2 cellular contexts compared by ENCODE assay signal in genomic region chrX:38519651-38520050, GRCh38.
TF ChIP-seq lines count a peak whose summit lies in the region.

No MANE protein-coding gene starts in this region.

TF ChIP-seq in H1, 55 proteins besides CTCF, POLR2A, EP300 and RAD21 (continues in another document):
- no peak for TF ChIP-seq ATF2 (IDR thresholded peaks at IDR 0.05; ENCODE audit: low read length)
- TF ChIP-seq SIRT6 (IDR thresholded peaks at IDR 0.05; ENCODE audit: low read length), result no peak
- no peak for TF ChIP-seq HDAC2 (IDR thresholded peaks at IDR 0.05; ENCODE audit: borderline replicate concordance in 1 of 2, low read depth in 2 of 2, low read length in 2 of 2)
- no peak for TF ChIP-seq CBX8 (IDR thresholded peaks at IDR 0.05; ENCODE audit: borderline replicate concordance, low read depth, low read length)
- TF ChIP-seq CHD7 (IDR thresholded peaks at IDR 0.05; ENCODE audit: insufficient replicate concordance, low read length), result no peak
- TF ChIP-seq SP1 (IDR thresholded peaks at IDR 0.05; ENCODE audit: low read depth, low read length), result no peak
- TF ChIP-seq CREB1 (IDR thresholded peaks at IDR 0.05), result no peak
- TF ChIP-seq RBBP5 (IDR thresholded peaks at IDR 0.05; ENCODE audit: borderline replicate concordance, low read depth, low read length), result no peak
- TF ChIP-seq USF2 (IDR thresholded peaks at IDR 0.05; ENCODE audit: low read length), result no peak
- no peak for TF ChIP-seq ATF3 (IDR thresholded peaks at IDR 0.05; ENCODE audit: insufficient read depth, low read depth, low read length)
- TF ChIP-seq TEAD4 (IDR thresholded peaks at IDR 0.05; ENCODE audit: low read depth, low read length), result no peak
- TF ChIP-seq KDM4A (IDR thresholded peaks at IDR 0.05; ENCODE audit: low read depth, low read length, severe bottlenecking), result no peak

TF ChIP-seq in GM23338, 12 proteins besides CTCF, POLR2A, EP300 and RAD21:
- no peak for TF ChIP-seq NANOG (IDR thresholded peaks at IDR 0.05; ENCODE audit: borderline replicate concordance)
- TF ChIP-seq ZNF331 (CRISPR knock-in tag; IDR thresholded peaks at IDR 0.05; ENCODE audit: low read depth), result no peak
- TF ChIP-seq ETS1 (IDR thresholded peaks at IDR 0.05), result no peak
- no peak for TF ChIP-seq ZNF114 (CRISPR knock-in tag; IDR thresholded peaks at IDR 0.05)
- TF ChIP-seq STAT1 (IDR thresholded peaks at IDR 0.05; ENCODE audit: unreplicated experiment), result no peak
- TF ChIP-seq ZNF462 (CRISPR knock-in tag; IDR thresholded peaks at IDR 0.05), result no peak
- no peak for TF ChIP-seq CREB1 (CRISPR knock-in tag; IDR thresholded peaks at IDR 0.05; ENCODE audit: low read depth)
- no peak for TF ChIP-seq EZH2 (IDR thresholded peaks at IDR 0.05; ENCODE audit: low read depth, unreplicated experiment)
- TF ChIP-seq EZH2phosphoT487 (IDR thresholded peaks at IDR 0.05; ENCODE audit: unreplicated experiment), result no peak
- TF ChIP-seq JUNB (IDR thresholded peaks at IDR 0.05; ENCODE audit: unreplicated experiment), result no peak
- no peak for TF ChIP-seq POLR2AphosphoS5 (IDR thresholded peaks at IDR 0.05; ENCODE audit: low read depth)
- TF ChIP-seq REST (IDR thresholded peaks at IDR 0.05; ENCODE audit: unreplicated experiment), result no peak
